9 cellular contexts compared by ENCODE assay signal in the genomic region with DNA sequence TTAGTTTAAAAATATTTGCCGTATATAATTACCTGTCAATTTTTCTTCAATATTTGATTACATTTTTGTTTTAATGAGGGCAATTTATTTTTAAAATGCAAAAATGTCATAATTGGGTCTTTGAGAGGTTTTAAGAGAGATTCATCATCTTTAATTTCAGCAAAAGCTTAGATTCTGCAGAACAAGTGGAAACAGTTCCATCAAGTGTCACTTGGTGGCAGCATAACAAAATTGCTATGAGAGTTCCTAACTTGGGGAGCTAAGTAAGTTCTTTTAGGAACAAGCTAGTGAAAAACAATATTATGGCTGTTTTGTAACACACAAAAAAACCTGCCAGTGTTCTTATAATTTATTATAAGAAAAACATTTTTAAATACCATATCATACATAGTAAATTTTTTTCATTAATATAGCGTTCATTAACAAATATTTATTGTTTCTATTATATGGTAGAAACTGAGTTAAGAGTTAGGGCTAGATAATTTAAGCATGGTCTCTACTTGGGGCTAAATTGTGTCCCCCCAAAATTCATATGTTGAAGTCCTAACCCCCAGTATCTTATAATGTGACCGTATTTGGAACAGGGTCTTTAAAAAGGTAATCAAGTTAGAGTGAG.
DNase-seq lines count a peak whose midpoint lies in the region; FAIRE-seq and TF ChIP-seq lines count a peak whose summit lies in the region.
"Had no signal": no experiment of that assay in that cellular context is flagged by ENCODE, and none has a peak within 500 bp of the region (broad histone marks: within the 10 kb centered on the region; RNA-seq: fewer than 3 reads in every experiment).

No MANE protein-coding gene starts in this region.

- H3K4me1 Mint-ChIP-seq in activated CD4-positive, alpha-beta memory T cell treated with anti-CD3 and anti-CD28 coated beads for 36 hours (ENCODE audit: low read depth), result no peaks in the 10 kb centered on the region

- intact Hi-C loops in mammary epithelial cell (cut with micrococcal nuclease), result loop anchor here (2.0 to 10.0 kb wide), 5 partner anchors 63 to 747 kb away; partner anchors contain the start of gene MAGI2
- intact Hi-C loops in activated CD4-positive, alpha-beta memory T cell treated with anti-CD3 and anti-CD28 coated beads for 36 hours (cut with micrococcal nuclease), result loop anchor here (10.0 kb wide), 1 partner anchor 717 kb away; no protein-coding TSS in a partner anchor

- WGBS in mammary epithelial cell (ENCODE audit: low coverage, missing lambda C conversion rate), result 76% methylated on average over 3 of the region's 3 CpGs

- no peak overlapping the region for H3K27ac Mint-ChIP-seq in activated CD4-positive, alpha-beta memory T cell treated with anti-CD3 and anti-CD28 coated beads for 36 hours

- no peaks in the 10 kb centered on the region for H3K9me3 ChIP-seq in mammary epithelial cell (replicated peaks; ENCODE audit: insufficient read depth, low read length)
- H3K9me3 ChIP-seq: SJSA1 had no signal

- peaks cover 37% of the 10 kb centered on the region for H3K4me1 ChIP-seq in mammary epithelial cell (ENCODE audit: insufficient read depth, low read length)

- DNase-seq in CMK (ENCODE audit: low read depth), result peak; percentile 2
- no peak for DNase-seq in GM19239 (ENCODE audit: insufficient read length, low spot score)
- DNase-seq in NCI-H226, result peak; percentile 30
- peak; percentile 31 for DNase-seq in mammary epithelial cell
- peak; percentile 67 to 75 for DNase-seq in lung microvascular endothelial cell (ENCODE audit: low read depth in 2 of 2)
- DNase-seq in activated CD4-positive, alpha-beta memory T cell treated with anti-CD3 and anti-CD28 coated beads for 36 hours, result no peak
- DNase-seq in GF-D8 (lab: John Stamatoyannopoulos, UW), result no peak
- DNase-seq in HPDE6-E6E7 (ENCODE audit: extremely low spot score), result no peak

- CTCF ChIA-PET in mammary epithelial cell (lab: Charles Lee; ENCODE audit: low non-redundant PET), result interaction anchor here (0.6 to 0.7 kb wide), 9 partner anchors 10 to 1348 kb away, joined by 3 to 8 read pairs (median 3); no protein-coding TSS in a partner anchor
- CTCF ChIA-PET in activated CD4-positive, alpha-beta memory T cell treated with anti-CD3 and anti-CD28 coated beads for 36 hours (lab: Charles Lee), result no interaction called here

- peaks cover 4% of the 10 kb centered on the region for H3K9me3 Mint-ChIP-seq in activated CD4-positive, alpha-beta memory T cell treated with anti-CD3 and anti-CD28 coated beads for 36 hours

- H3K27me3 ChIP-seq in mammary epithelial cell (ENCODE audit: insufficient read depth, low read length), result no peaks in the 10 kb centered on the region
- H3K27me3 ChIP-seq: SJSA1 had no signal

- H3K4me3 Mint-ChIP-seq in activated CD4-positive, alpha-beta memory T cell treated with anti-CD3 and anti-CD28 coated beads for 36 hours, result no peak overlapping the region

- no peaks in the 10 kb centered on the region for H3K36me3 Mint-ChIP-seq in activated CD4-positive, alpha-beta memory T cell treated with anti-CD3 and anti-CD28 coated beads for 36 hours

- H3K79me2 ChIP-seq in mammary epithelial cell (ENCODE audit: insufficient read depth, low read length), result no peaks in the 10 kb centered on the region

- dilution Hi-C loops in mammary epithelial cell (cut with HindIII; ENCODE audit: low sequenced_read_pairs), result no loop called here

- no peak overlapping the region for H3K9ac ChIP-seq in mammary epithelial cell (ENCODE audit: insufficient read depth, low read length)

- no peaks in the 10 kb centered on the region for H4K20me1 ChIP-seq in mammary epithelial cell (ENCODE audit: insufficient read depth, low read length)

- no TSS peak for BruUV-seq in mammary epithelial cell (replicated peaks; lab: Mats Ljungman, UMichigan)

- no peak overlapping the region for H3K4me3 ChIP-seq in mammary epithelial cell (replicated peaks in 1 of 3; ENCODE audit: insufficient read depth in 1 of 3, low read depth in 2 of 3, low read length in 3 of 3)
- H3K4me3 ChIP-seq: SJSA1 had no signal

- no peaks in the 10 kb centered on the region for H3K36me3 ChIP-seq in mammary epithelial cell (ENCODE audit: insufficient read depth, low read length)
- H3K36me3 ChIP-seq: SJSA1 had no signal

- H3K27me3 Mint-ChIP-seq in activated CD4-positive, alpha-beta memory T cell treated with anti-CD3 and anti-CD28 coated beads for 36 hours, result no peaks in the 10 kb centered on the region

- peak overlapping the region; percentile 20 for H2AFZ ChIP-seq in mammary epithelial cell (ENCODE audit: low read depth, low read length)

- no peak overlapping the region for H3K4me2 ChIP-seq in mammary epithelial cell (ENCODE audit: insufficient read depth, low read depth, low read length)

- POLR2A ChIA-PET in activated CD4-positive, alpha-beta memory T cell treated with anti-CD3 and anti-CD28 coated beads for 36 hours (lab: Charles Lee), result no interaction called here

- peak; percentile 69 to 77 for TF ChIP-seq CTCF in mammary epithelial cell (conservative IDR thresholded peaks at IDR 0.05 in 1 of 2, IDR thresholded peaks at IDR 0.05 in 1 of 2; ENCODE audit: extremely low read depth in 1 of 2, insufficient read depth in 1 of 2, low read depth in 1 of 2, low read length in 2 of 2)

- peak overlapping the region; percentile 87 for H3K27ac ChIP-seq in mammary epithelial cell (ENCODE audit: insufficient read depth, low read depth, low read length)
- H3K27ac ChIP-seq: SJSA1 had no signal

- in situ Hi-C loops in mammary epithelial cell (cut with MboI; ENCODE audit: low sequenced_read_pairs in 2 of 2), result loop anchor here in 1 of 2 donors (25.0 kb wide), 1 partner anchor 739 kb away; no protein-coding TSS in a partner anchor

- FAIRE-seq in GM19239 (lab: Jason Lieb, UNC), result peak; percentile 51

Comparison
In these comparisons a context has a peak if more than half of its experiments do, and no peak if none do; other contexts are left out.
1. DNase-seq: peak in CMK (single experiment), NCI-H226 (single experiment), mammary epithelial cell (single experiment) and lung microvascular endothelial cell (2 of 2); none in GM19239 (single experiment), activated CD4-positive, alpha-beta memory T cell treated with anti-CD3 and anti-CD28 coated beads for 36 hours (single experiment), GF-D8 (single experiment) and HPDE6-E6E7 (single experiment).